ENCODE assay signal across 18 cellular contexts in genomic region chr1:218408942-218409341, GRCh38.
"Had no signal": no experiment of that assay in that cellular context is flagged by ENCODE, and none has a peak within 500 bp of the region (broad histone marks: within the 10 kb centered on the region; RNA-seq: fewer than 3 reads in every experiment).

No MANE protein-coding gene starts in this region.

- H3K27ac ChIP-seq: ascending aorta, coronary artery, suprapubic skin had no signal

- H3K4me3 ChIP-seq: ascending aorta, coronary artery, lung, suprapubic skin had no signal

- H3K27ac Mint-ChIP-seq: activated T-helper 1 cell treated with anti-CD3 and anti-CD28 coated beads, Interleukin-12 subunit alpha, Interleukin-12 subunit beta, Interleukin-2, Interleukin-4 antibody, amounts not matched to agents 30 ng/mL and 10 ng/mL and 1 ng/mL, durations not matched to agents 14 hours and 24 hours and 36 hours; naive thymus-derived CD8-positive, alpha-beta T cell; progenitor cell of endocrine pancreas; type B pancreatic cell had no signal

- DNase-seq: activated CD4-positive, alpha-beta T cell treated with anti-CD3 and anti-CD28 coated beads for 48 hours; activated naive CD4-positive, alpha-beta T cell; effector CD4-positive, alpha-beta T cell; naive thymus-derived CD8-positive, alpha-beta T cell; occipital lobe; stimulated activated CD4-positive, alpha-beta T cell treated with anti-CD3 and anti-CD28 coated beads, Interleukin-12 subunit alpha, Interleukin-12 subunit beta, amount 100 ng/mL, for 4 hours; stimulated activated CD4-positive, alpha-beta T cell treated with anti-CD3 and anti-CD28 coated beads, Interleukin-2, amount 100 ng/mL, for 48 hours; stimulated activated naive CD4-positive, alpha-beta T cell treated with Interleukin-2 at 50 U/mL for 16 hours; SW 1271 had no signal

- H3K36me3 Mint-ChIP-seq: naive thymus-derived CD8-positive, alpha-beta T cell had no signal

- H3K4me1 ChIP-seq: ascending aorta, suprapubic skin had no signal

- H3K27me3 ChIP-seq: ascending aorta, suprapubic skin had no signal

- H3K4me3 Mint-ChIP-seq: activated T-helper 1 cell treated with anti-CD3 and anti-CD28 coated beads, Interleukin-12 subunit alpha, Interleukin-12 subunit beta, Interleukin-2, Interleukin-4 antibody, amounts not matched to agents 30 ng/mL and 10 ng/mL and 1 ng/mL, durations not matched to agents 14 hours and 24 hours and 36 hours; naive thymus-derived CD8-positive, alpha-beta T cell; type B pancreatic cell had no signal

- H3K9me3 ChIP-seq: ascending aorta, suprapubic skin had no signal

- H3K27me3 Mint-ChIP-seq: naive thymus-derived CD8-positive, alpha-beta T cell; progenitor cell of endocrine pancreas had no signal

- H3K4me1 Mint-ChIP-seq: naive thymus-derived CD8-positive, alpha-beta T cell had no signal

- H3K36me3 ChIP-seq: ascending aorta, suprapubic skin had no signal

- H3K9me3 Mint-ChIP-seq: activated T-helper 1 cell treated with anti-CD3 and anti-CD28 coated beads, Interleukin-12 subunit alpha, Interleukin-12 subunit beta, Interleukin-2, Interleukin-4 antibody, amounts not matched to agents 30 ng/mL and 10 ng/mL and 1 ng/mL, durations not matched to agents 14 hours and 24 hours and 36 hours; naive thymus-derived CD8-positive, alpha-beta T cell; type B pancreatic cell had no signal

- ATAC-seq: naive thymus-derived CD8-positive, alpha-beta T cell; sciatic nerve had no signal

- FAIRE-seq: frontal cortex had no signal
